ENCODE assay signal across 10 cellular contexts in genomic region chr2:143140864-143141637, GRCh38. TPM values are rescaled to one million over a fixed set of nuclear protein-coding genes. Genes with fewer than 3 reads are reported as not detected.
A peak's percentile ranks its signal among the peaks of the same experiment; 100 is the strongest.
DNase-seq lines count a peak whose midpoint lies in the region; ATAC-seq, FAIRE-seq and TF ChIP-seq lines count a peak whose summit lies in the region.
"Had no signal": no experiment of that assay in that cellular context is flagged by ENCODE, and none has a peak within 500 bp of the region (broad histone marks: within the 10 kb centered on the region; RNA-seq: fewer than 3 reads in every experiment).

No MANE protein-coding gene starts in this region.

- no peak overlapping the region for H3K4me3 Mint-ChIP-seq in activated naive CD8-positive, alpha-beta T cell treated with anti-CD3 and anti-CD28 coated beads, Interleukin-2, amount 10 ng/mL, durations not matched to agents 7 days and 5 days

- peaks cover 79% of the 10 kb centered on the region for H3K4me1 Mint-ChIP-seq in activated naive CD8-positive, alpha-beta T cell treated with anti-CD3 and anti-CD28 coated beads, Interleukin-2, amount 10 ng/mL, durations not matched to agents 7 days and 5 days

- TF ChIP-seq POLR2A in GM18505 (IDR thresholded peaks at IDR 0.05; ENCODE audit: borderline replicate concordance, extremely low read depth, insufficient read depth, insufficient read length): no peak

- peaks cover 56% of the 10 kb centered on the region for H3K36me3 Mint-ChIP-seq in activated naive CD8-positive, alpha-beta T cell treated with anti-CD3 and anti-CD28 coated beads, Interleukin-2, amount 10 ng/mL, durations not matched to agents 7 days and 5 days

- POLR2A ChIA-PET in activated naive CD8-positive, alpha-beta T cell treated with anti-CD3 and anti-CD28 coated beads, Interleukin-2, amount 10 ng/mL, durations not matched to agents 7 days and 5 days (lab: Charles Lee): interaction anchor here (0.9 to 1.7 kb wide), 2 partner anchors 8 to 9 kb away, joined by 3 read pairs; no protein-coding TSS in a partner anchor

- TF ChIP-seq CTCF in D721Med (IDR thresholded peaks at IDR 0.05; ENCODE audit: insufficient read depth, missing control alignments) (no peak), omental fat pad (IDR thresholded peaks at IDR 0.05) (no peak)

- ATAC-seq in GM18505 (IDR thresholded peaks at IDR 0.05; ENCODE audit: unreplicated experiment) (peak; percentile 89), GM21515 (IDR thresholded peaks at IDR 0.05; ENCODE audit: unreplicated experiment) (peak; percentile 85), HG03469 (IDR thresholded peaks at IDR 0.05; ENCODE audit: unreplicated experiment) (peak; percentile 84), omental fat pad (ENCODE audit: low FRiP score) (no peak)
- ATAC-seq in activated naive CD8-positive, alpha-beta T cell treated with anti-CD3 and anti-CD28 coated beads, Interleukin-2, amount 10 ng/mL, durations not matched to agents 7 days and 5 days (ENCODE audit: low read depth): no peak

- no peak for FAIRE-seq in D721Med (lab: Jason Lieb, UNC)
- FAIRE-seq: endometrium had no signal

- H3K27me3 Mint-ChIP-seq in activated naive CD8-positive, alpha-beta T cell treated with anti-CD3 and anti-CD28 coated beads, Interleukin-2, amount 10 ng/mL, durations not matched to agents 7 days and 5 days: no peaks in the 10 kb centered on the region

- DNase-seq in activated naive CD8-positive, alpha-beta T cell treated with anti-CD3 and anti-CD28 coated beads, Interleukin-2, amount 10 ng/mL, durations not matched to agents 7 days and 5 days: no peak
- no peak for DNase-seq in D721Med (ENCODE audit: insufficient read length, low spot score)
- no peak for DNase-seq in omental fat pad (ENCODE audit: low spot score)
- DNase-seq in activated gamma-delta T cell treated with Interleukin-2 at 50 U/mL for 16 hours: no peak
- no peak for DNase-seq in occipital lobe (lab: John Stamatoyannopoulos, UW)

- no peaks in the 10 kb centered on the region for H3K9me3 Mint-ChIP-seq in activated naive CD8-positive, alpha-beta T cell treated with anti-CD3 and anti-CD28 coated beads, Interleukin-2, amount 10 ng/mL, durations not matched to agents 7 days and 5 days

- peak overlapping the region; percentile 18 for H3K27ac Mint-ChIP-seq in activated naive CD8-positive, alpha-beta T cell treated with anti-CD3 and anti-CD28 coated beads, Interleukin-2, amount 10 ng/mL, durations not matched to agents 7 days and 5 days

RNA-seq across cellular contexts. Expression of gene ARHGAP15, which starts 11.8 kb away (rescaled TPM):
- total RNA-seq in activated naive CD8-positive, alpha-beta T cell treated with anti-CD3 and anti-CD28 coated beads, Interleukin-2, amount 10 ng/mL, durations not matched to agents 7 days and 5 days: 100 to 1,000 TPM; 141 TPM
- total RNA-seq in omental fat pad (10 to 100 TPM; 12.2 to 27.6 (median 20.7) TPM), occipital lobe (14.2 TPM)
- total RNA-seq: myocyte had no signal

Comparison
In these comparisons a context has a peak if more than half of its experiments do, and no peak if none do; other contexts are left out.
1. ATAC-seq: peak in GM18505 (single experiment), GM21515 (single experiment) and HG03469 (single experiment); none in activated naive CD8-positive, alpha-beta T cell treated with anti-CD3 and anti-CD28 coated beads, Interleukin-2, amount 10 ng/mL, durations not matched to agents 7 days and 5 days (single experiment) and omental fat pad (single experiment).